ENCODE assay signal across 9 cellular contexts in the genomic region with DNA sequence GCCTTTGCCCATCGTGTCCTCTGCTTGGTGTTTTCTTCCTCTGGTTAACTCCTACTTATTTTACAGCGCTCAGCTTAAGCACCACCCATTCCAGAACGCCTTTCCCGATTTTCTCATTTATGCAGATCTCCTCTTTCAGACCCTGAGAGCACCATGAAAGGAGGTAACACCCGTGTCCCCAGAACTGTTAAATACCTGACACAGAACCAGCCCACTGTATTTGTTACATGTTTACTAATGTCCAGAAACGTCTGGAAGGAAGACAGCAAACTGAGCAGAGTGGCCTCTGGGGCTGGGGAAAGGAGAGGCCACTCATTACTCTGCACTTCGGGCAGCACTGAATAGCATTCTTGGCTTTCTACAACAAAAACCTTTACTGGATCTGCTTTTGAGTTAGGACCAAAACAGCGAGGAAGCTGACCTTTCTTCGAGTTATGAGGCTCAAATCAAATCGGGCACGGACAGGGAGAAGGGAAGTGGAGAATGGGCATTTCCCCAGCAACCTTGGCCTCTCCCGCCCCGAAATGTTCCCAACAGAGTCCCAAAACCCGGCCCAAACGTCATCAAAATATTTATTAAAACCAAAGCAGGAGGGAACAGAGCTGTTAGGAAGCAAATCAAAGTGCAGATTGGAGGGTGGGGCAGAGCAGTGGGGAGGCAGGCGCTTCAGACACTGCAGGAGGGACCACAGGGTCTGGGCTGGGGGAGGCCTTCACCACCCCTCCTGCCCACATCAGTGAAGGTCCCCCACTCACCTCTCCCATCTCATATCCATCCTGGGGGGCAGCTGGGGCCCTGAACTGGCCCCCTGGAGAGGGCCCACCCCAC. TPM values are rescaled to one million over a fixed set of nuclear protein-coding genes. Genes with fewer than 3 reads are reported as not detected.
DNase-seq lines count a peak whose midpoint lies in the region; ATAC-seq and TF ChIP-seq lines count a peak whose summit lies in the region.
"Had no signal": no experiment of that assay in that cellular context is flagged by ENCODE, and none has a peak within 500 bp of the region (broad histone marks: within the 10 kb centered on the region; RNA-seq: fewer than 3 reads in every experiment).

No MANE protein-coding gene starts in this region.

- peak overlapping the region; percentile 29; the same call in 1 of the 2 replicates for H3K9ac ChIP-seq in MM.1S (ENCODE audit: low read length)

- no peaks in the 10 kb centered on the region for H3K9me2 ChIP-seq in MM.1S (replicated peaks; ENCODE audit: insufficient read depth, low read length)

- H3K27ac Mint-ChIP-seq in nephron = peak overlapping the region; percentile 89 to 94 (median 91)

- no peak for DNase-seq in AG09309 (ENCODE audit: low read depth)
- DNase-seq in MM.1S = no peak
- no peak for DNase-seq in dorsolateral prefrontal cortex
- no peak for DNase-seq in NK-92 treated with Interleukin-12 subunit alpha and Interleukin-12 subunit beta, amount 100 ng/mL, for 24 hours (lab: John Stamatoyannopoulos, UW)
- DNase-seq in activated CD4-positive, alpha-beta T cell treated with anti-CD3 and anti-CD28 coated beads for 48 hours = no peak
- DNase-seq: stimulated activated CD4-positive, alpha-beta T cell treated with anti-CD3 and anti-CD28 coated beads, Interleukin-4, amount 100 ng/mL, for 4 hours had no signal

- H3K79me2 ChIP-seq in MM.1S (ENCODE audit: low read length) = peaks cover 33% of the 10 kb centered on the region

- no peaks in the 10 kb centered on the region for H3K27me3 Mint-ChIP-seq in nephron (ENCODE audit: low read depth)

- peaks cover 11% of the 10 kb centered on the region for H3K36me3 Mint-ChIP-seq in nephron (ENCODE audit: low read depth)

- H3K4me2 ChIP-seq in MM.1S (ENCODE audit: low read depth, low read length) = peak overlapping the region; percentile 56; the same call in 1 of the 2 replicates

- intact Hi-C loops in dorsolateral prefrontal cortex (cut with DNase I) = loop anchor here in 1 of 2 donors (10.0 kb wide), 1 partner anchor 129 kb away; no protein-coding TSS in a partner anchor

- ATAC-seq in HG02938 (IDR thresholded peaks at IDR 0.05; ENCODE audit: unreplicated experiment) (no peak), GM21737 (IDR thresholded peaks at IDR 0.05; ENCODE audit: unreplicated experiment) (no peak)

- peaks cover 54% of the 10 kb centered on the region for H3K4me1 Mint-ChIP-seq in nephron

- TF ChIP-seq CTCF in AG09309 (IDR thresholded peaks at IDR 0.05; ENCODE audit: control insufficient read depth, insufficient read depth, low read depth, low read length, missing control alignments) (no peak), MM.1S (IDR thresholded peaks at IDR 0.05; ENCODE audit: low read length) (no peak), dorsolateral prefrontal cortex (IDR thresholded peaks at IDR 0.05 in 54 of 56, conservative IDR thresholded peaks at IDR 0.05 in 2 of 56; ENCODE audit: low read depth in 1 of 56, partially characterized antibody in 56 of 56) (no peak), nephron (IDR thresholded peaks at IDR 0.05; ENCODE audit: unreplicated experiment in 3 of 3) (no peak)

- H3K27me3 ChIP-seq in MM.1S (replicated peaks; ENCODE audit: insufficient read depth, low read length) (no peaks in the 10 kb centered on the region), dorsolateral prefrontal cortex (no peaks in the 10 kb centered on the region)

- H4K20me1 ChIP-seq in MM.1S (ENCODE audit: insufficient read depth, low read length) = no peaks in the 10 kb centered on the region

- H3K9me3 Mint-ChIP-seq in nephron = no peaks in the 10 kb centered on the region

- peak overlapping the region; percentile 80 to 87 (median 83) for H3K4me3 Mint-ChIP-seq in nephron

- H3K9me3 ChIP-seq in MM.1S (replicated peaks; ENCODE audit: insufficient read depth, low read length) = no peaks in the 10 kb centered on the region

- H3K4me3 ChIP-seq in AG09309 (ENCODE audit: control insufficient read depth, low read depth, low read length) (peak overlapping the region; percentile 53), MM.1S (ENCODE audit: low read length) (peak overlapping the region; percentile 53), dorsolateral prefrontal cortex (peak overlapping the region in 55 of 59 donors; percentile 58 to 91 (median 77))

- H3K36me3 ChIP-seq in MM.1S (replicated peaks; ENCODE audit: insufficient read depth, low read length) = no peaks in the 10 kb centered on the region

- H3K27ac ChIP-seq in MM.1S (ENCODE audit: low read length) (no peak overlapping the region; the same call in 1 of the 2 replicates), dorsolateral prefrontal cortex (peak overlapping the region; percentile 53 to 96 (median 91))

- H3F3A ChIP-seq in MM.1S (ENCODE audit: insufficient read depth, low read length) = peaks cover 16% of the 10 kb centered on the region; the same call in 1 of the 2 replicates

- no peak overlapping the region for H2AFZ ChIP-seq in MM.1S (ENCODE audit: low read length)

- peaks cover 16% of the 10 kb centered on the region for H3K4me1 ChIP-seq in MM.1S (ENCODE audit: low read length)

RNA-seq across cellular contexts. Expression of gene NECAB3, which starts 1.1 kb away (rescaled TPM):
- 100 to 1,000 TPM in 2 of 120 experiments, 10 to 100 TPM in 118; 40.0 to 107 (median 69.5) TPM for total RNA-seq in dorsolateral prefrontal cortex

RNA-seq across cellular contexts. Expression of gene ACTL10, which starts 8.6 kb away (rescaled TPM):
- total RNA-seq in dorsolateral prefrontal cortex = 1 to 10 TPM in 1 of 120 experiments, under 1 TPM in 82, not detected in 37; 0.20 to 1.3 (median 0.39) TPM

RNA-seq across cellular contexts. Expression of gene E2F1, which starts 10.8 kb away (rescaled TPM):
- total RNA-seq in dorsolateral prefrontal cortex = 10 to 100 TPM in 17 of 120 experiments, 1 to 10 TPM in 103; 5.2 to 12.7 (median 8.2) TPM

RNA-seq across cellular contexts. Expression of gene C20orf144, which starts 13.2 kb away (rescaled TPM):
- total RNA-seq in dorsolateral prefrontal cortex = under 1 TPM in 34 of 120 experiments, not detected in 86; 0.19 to 0.98 (median 0.29) TPM

RNA-seq across cellular contexts. Expression of gene PXMP4, which starts 44.8 kb away (rescaled TPM):
- 10 to 100 TPM in 110 of 120 experiments, 1 to 10 TPM in 10; 7.0 to 18.9 (median 12.7) TPM for total RNA-seq in dorsolateral prefrontal cortex
